21 cellular contexts compared by ENCODE assay signal in the genomic region with DNA sequence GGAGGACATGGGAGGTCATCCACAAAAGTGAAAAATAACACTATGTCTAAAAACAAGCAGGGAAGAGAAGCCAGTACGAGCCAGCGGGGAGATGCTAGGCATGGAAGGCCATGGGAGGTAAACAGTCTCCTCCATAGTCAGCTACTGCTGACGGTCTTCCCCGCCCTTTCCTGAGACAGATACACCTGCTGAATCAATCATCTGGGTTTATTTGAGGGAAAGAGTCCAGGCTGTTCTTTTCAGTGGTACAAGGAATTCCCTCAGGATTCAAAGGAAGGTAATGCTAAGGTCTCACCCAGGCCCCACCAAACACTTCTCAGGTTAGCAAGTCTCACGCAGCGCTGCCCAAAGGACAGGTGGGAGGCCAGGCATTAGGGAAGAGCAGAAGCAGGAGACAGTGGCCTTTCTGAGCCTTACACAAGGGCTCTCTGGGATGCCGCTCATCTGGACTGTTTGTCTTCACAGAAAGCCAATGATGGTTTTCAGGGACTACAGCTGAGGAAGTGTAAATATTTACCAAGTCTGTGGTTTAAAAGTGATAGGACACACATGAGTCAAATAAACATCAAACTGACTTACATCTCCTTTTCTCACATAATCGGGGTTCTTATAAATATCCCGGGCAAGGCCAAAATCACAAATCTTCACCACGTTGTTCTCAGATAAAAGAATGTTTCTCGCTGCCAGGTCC.
A peak's percentile ranks its signal among the peaks of the same experiment; 100 is the strongest.
DNase-seq lines count a peak whose midpoint lies in the region; ATAC-seq and TF ChIP-seq lines count a peak whose summit lies in the region.
"Had no signal": no experiment of that assay in that cellular context is flagged by ENCODE, and none has a peak within 500 bp of the region (broad histone marks: within the 10 kb centered on the region; RNA-seq: fewer than 3 reads in every experiment).

No MANE protein-coding gene starts in this region.

- H3K36me3 ChIP-seq in naive thymus-derived CD4-positive, alpha-beta T cell (ENCODE audit: control insufficient read depth in 2 of 3, insufficient read depth in 3 of 3, low read length in 3 of 3), result no peaks in the 10 kb centered on the region
- H3K36me3 ChIP-seq: tibial artery had no signal

- H3K4me3 Mint-ChIP-seq in naive thymus-derived CD4-positive, alpha-beta T cell, result no peak overlapping the region
- H3K4me3 Mint-ChIP-seq: activated CD4-positive, alpha-beta memory T cell treated with anti-CD3 and anti-CD28 coated beads for 36 hours; WTC11 had no signal

- H3K27me3 Mint-ChIP-seq in naive thymus-derived CD4-positive, alpha-beta T cell, result peaks cover 0 to 6% (median 0%) of the 10 kb centered on the region in 5 donors

- intact Hi-C loops in naive thymus-derived CD4-positive, alpha-beta T cell (cut with micrococcal nuclease), result no loop called here

- no peak overlapping the region for H3K27ac ChIP-seq in naive thymus-derived CD4-positive, alpha-beta T cell (ENCODE audit: low read depth, low read length)
- H3K27ac ChIP-seq: skin epidermis, tibial artery had no signal

- no peaks in the 10 kb centered on the region for H3K9me3 Mint-ChIP-seq in naive thymus-derived CD4-positive, alpha-beta T cell
- H3K9me3 Mint-ChIP-seq: activated CD4-positive, alpha-beta memory T cell treated with anti-CD3 and anti-CD28 coated beads for 36 hours; WTC11 had no signal

- no peaks in the 10 kb centered on the region for H3K4me1 ChIP-seq in naive thymus-derived CD4-positive, alpha-beta T cell (ENCODE audit: control insufficient read depth in 2 of 2, insufficient read depth in 2 of 2, low read length in 2 of 2)

- TF ChIP-seq CTCF in LNCaP clone FGC (IDR thresholded peaks at IDR 0.05; ENCODE audit: control insufficient read depth, extremely low read depth, insufficient read depth), result no peak

- no peaks in the 10 kb centered on the region for H3K27me3 ChIP-seq in naive thymus-derived CD4-positive, alpha-beta T cell (ENCODE audit: control insufficient read depth in 2 of 2, insufficient read depth in 2 of 2, low read length in 2 of 2)
- H3K27me3 ChIP-seq: tibial artery had no signal

- H3K4me3 ChIP-seq in LNCaP clone FGC (ENCODE audit: low read depth, low read length), result no peak overlapping the region
- no peak overlapping the region for H3K4me3 ChIP-seq in naive thymus-derived CD4-positive, alpha-beta T cell (ENCODE audit: low read length)
- H3K4me3 ChIP-seq: mucosa of descending colon, skin epidermis, tibial artery had no signal

- POLR2A ChIA-PET in naive thymus-derived CD4-positive, alpha-beta T cell (lab: Charles Lee), result no interaction called here

- no peaks in the 10 kb centered on the region for H3K9me3 ChIP-seq in naive thymus-derived CD4-positive, alpha-beta T cell (ENCODE audit: control insufficient read depth in 2 of 3, low read length in 3 of 3)
- H3K9me3 ChIP-seq: mucosa of descending colon, tibial artery had no signal

- CTCF ChIA-PET in naive thymus-derived CD4-positive, alpha-beta T cell (lab: Charles Lee), result no interaction called here

- H3K4me1 Mint-ChIP-seq in naive thymus-derived CD4-positive, alpha-beta T cell, result peaks cover 0 to 5% (median 0%) of the 10 kb centered on the region in 7 donors

- no peaks in the 10 kb centered on the region for H3K36me3 Mint-ChIP-seq in naive thymus-derived CD4-positive, alpha-beta T cell
- H3K36me3 Mint-ChIP-seq: activated CD4-positive, alpha-beta memory T cell treated with anti-CD3 and anti-CD28 coated beads for 36 hours had no signal

- ATAC-seq in left lobe of liver (peak; percentile 54), GM18498 (IDR thresholded peaks at IDR 0.05; ENCODE audit: unreplicated experiment) (no peak)
- ATAC-seq in naive thymus-derived CD4-positive, alpha-beta T cell, result no peak
- ATAC-seq: left ventricle myocardium superior; mucosa of descending colon; stimulated activated naive CD8-positive, alpha-beta T cell treated with anti-CD3 and anti-CD28 coated beads, Interleukin-15, Interleukin-2, amounts not matched to agents 100 U/mL and 50 U/mL, for 24 hours; WTC11 had no signal

- DNase-seq in DMS153 (lab: John Stamatoyannopoulos, UW) (peak; percentile 62), LNCaP clone FGC (ENCODE audit: low read depth) (peak; percentile 25), NCI-H748 (lab: John Stamatoyannopoulos, UW; ENCODE audit: unreplicated experiment) (peak; percentile 97), left lobe of liver (ENCODE audit: low spot score) (no peak), mucosa of gallbladder (ENCODE audit: low spot score) (no peak)
- no peak for DNase-seq in stimulated activated CD4-positive, alpha-beta T cell treated with anti-CD3 and anti-CD28 coated beads, Interleukin-15, amount 100 ng/mL, for 24 hours
- no peak for DNase-seq in naive thymus-derived CD4-positive, alpha-beta T cell
- DNase-seq: activated CD4-positive, alpha-beta memory T cell treated with anti-CD3 and anti-CD28 coated beads for 36 hours; activated naive CD4-positive, alpha-beta T cell treated with anti-CD3 and anti-CD28 coated beads, Interleukin-2, amount 50 U/mL, for 16 hours; activated T-cell treated with anti-CD3 and anti-CD28 coated beads, Interleukin-2, amount 50 U/mL, for 1 hour; effector CD4-positive, alpha-beta T cell; left ventricle myocardium superior; mucosa of descending colon; NCI-H1105 treated with DMSO at 0.1 percent for 48 hours; NCI-H446 treated with DMSO at 0.1 percent for 48 hours; stimulated activated CD4-positive, alpha-beta T cell treated with anti-CD3 and anti-CD28 coated beads, Interleukin-2, amount 100 ng/mL, for 48 hours; stimulated activated naive CD8-positive, alpha-beta T cell treated with anti-CD3 and anti-CD28 coated beads, Interleukin-15, Interleukin-2, amounts not matched to agents 100 U/mL and 50 U/mL, for 24 hours; tibial artery had no signal

- H3K27ac Mint-ChIP-seq in naive thymus-derived CD4-positive, alpha-beta T cell, result no peak overlapping the region
- H3K27ac Mint-ChIP-seq: activated CD4-positive, alpha-beta memory T cell treated with anti-CD3 and anti-CD28 coated beads for 36 hours; WTC11 had no signal

Comparison
In these comparisons a context has a peak if more than half of its experiments do, and no peak if none do; other contexts are left out.
1. DNase-seq: peak in DMS153 (single experiment), LNCaP clone FGC (single experiment) and NCI-H748 (single experiment); none in left lobe of liver (single experiment), mucosa of gallbladder (single experiment), stimulated activated CD4-positive, alpha-beta T cell treated with anti-CD3 and anti-CD28 coated beads, Interleukin-15, amount 100 ng/mL, for 24 hours (single experiment) and naive thymus-derived CD4-positive, alpha-beta T cell (0 of 9).